1 cellular context compared by ENCODE assay signal in genomic region chr1:43885311-43885801, GRCh38.
TF ChIP-seq lines count a peak whose summit lies in the region.

No MANE protein-coding gene starts in this region.

TF ChIP-seq in HEK293, 187 proteins besides CTCF, POLR2A, EP300 and RAD21 (continued from another document):
- peak; percentile 64 for TF ChIP-seq PRDM10 (tag by site-specific recombination; IDR thresholded peaks at IDR 0.05)
- TF ChIP-seq ZNF423 (tag by site-specific recombination; IDR thresholded peaks at IDR 0.05), result no peak
- TF ChIP-seq ZNF596 (tag by site-specific recombination; IDR thresholded peaks at IDR 0.05), result no peak
- TF ChIP-seq ZNF488 (tag by site-specific recombination; IDR thresholded peaks at IDR 0.05), result no peak
- TF ChIP-seq PBX3 (CRISPR knock-in tag; IDR thresholded peaks at IDR 0.05), result no peak
- peak; percentile 47; the same call in 1 of the 2 replicates for TF ChIP-seq KLF7 (tag by site-specific recombination; IDR thresholded peaks at IDR 0.05; ENCODE audit: borderline replicate concordance)
- TF ChIP-seq ZNF600 (tag by site-specific recombination; IDR thresholded peaks at IDR 0.05), result peak; percentile 93
- no peak for TF ChIP-seq ZNF704 (tag by site-specific recombination; IDR thresholded peaks at IDR 0.05)
- TF ChIP-seq ZNF621 (tag by site-specific recombination; IDR thresholded peaks at IDR 0.05), result no peak
- TF ChIP-seq RBAK (tag by site-specific recombination; IDR thresholded peaks at IDR 0.05), result no peak
- TF ChIP-seq ZNF660 (tag by site-specific recombination; IDR thresholded peaks at IDR 0.05), result 0 out of 2 replicates have a peak, but pooled peaks have one; percentile 44
- no peak for TF ChIP-seq ZNF658 (tag by site-specific recombination; IDR thresholded peaks at IDR 0.05)
- no peak for TF ChIP-seq ZEB2 (tag by site-specific recombination; IDR thresholded peaks at IDR 0.05)
- no peak for TF ChIP-seq PRDM6 (tag by site-specific recombination; IDR thresholded peaks at IDR 0.05)
- peak; percentile 95 for TF ChIP-seq KLF1 (tag by site-specific recombination; IDR thresholded peaks at IDR 0.05)
- TF ChIP-seq SP2 (tag by site-specific recombination; IDR thresholded peaks at IDR 0.05), result peak; percentile 17; the same call in 1 of the 2 replicates
- TF ChIP-seq PRDM1 (tag by site-specific recombination; IDR thresholded peaks at IDR 0.05), result peak; percentile 53; the same call in 1 of the 2 replicates
- no peak for TF ChIP-seq BCL11A (tag by site-specific recombination; IDR thresholded peaks at IDR 0.05; ENCODE audit: low read depth)
- peak; percentile 40 for TF ChIP-seq ZNF341 (tag by site-specific recombination; IDR thresholded peaks at IDR 0.05; ENCODE audit: low read depth)
- peak; percentile 35; the same call in 1 of the 2 replicates for TF ChIP-seq KLF9 (tag by site-specific recombination; IDR thresholded peaks at IDR 0.05; ENCODE audit: low read depth)
- no peak for TF ChIP-seq ZNF140 (tag by site-specific recombination; IDR thresholded peaks at IDR 0.05)
- TF ChIP-seq GLIS1 (tag by site-specific recombination; IDR thresholded peaks at IDR 0.05), result peak; percentile 89
- no peak for TF ChIP-seq ZNF280D (tag by site-specific recombination; IDR thresholded peaks at IDR 0.05)
- TF ChIP-seq ZNF514 (tag by site-specific recombination; IDR thresholded peaks at IDR 0.05), result no peak
- TF ChIP-seq ZFHX2 (tag by site-specific recombination; conservative IDR thresholded peaks at IDR 0.05), result peak; percentile 15; the same call in 1 of the 2 replicates
- no peak for TF ChIP-seq ZNF184 (tag by site-specific recombination; IDR thresholded peaks at IDR 0.05)
- no peak for TF ChIP-seq ZNF664 (tag by site-specific recombination; IDR thresholded peaks at IDR 0.05)
- TF ChIP-seq ZNF302 (tag by site-specific recombination; IDR thresholded peaks at IDR 0.05; ENCODE audit: low read depth), result no peak
- no peak for TF ChIP-seq ZNF530 (tag by site-specific recombination; IDR thresholded peaks at IDR 0.05; ENCODE audit: low read depth)
- peak; percentile 37 for TF ChIP-seq FEZF1 (tag by site-specific recombination; IDR thresholded peaks at IDR 0.05)
- TF ChIP-seq ZNF677 (tag by site-specific recombination; IDR thresholded peaks at IDR 0.05), result no peak
- TF ChIP-seq HIC1 (tag by site-specific recombination; IDR thresholded peaks at IDR 0.05), result no peak; the same call in 1 of the 2 replicates
- TF ChIP-seq ZBTB26 (tag by site-specific recombination; optimal IDR thresholded peaks at IDR 0.05), result peak; percentile 21
- TF ChIP-seq ZNF19 (tag by site-specific recombination; IDR thresholded peaks at IDR 0.05; ENCODE audit: low read depth), result no peak
- TF ChIP-seq ZSCAN5A (tag by site-specific recombination; IDR thresholded peaks at IDR 0.05), result no peak
- TF ChIP-seq ZBTB49 (tag by site-specific recombination; IDR thresholded peaks at IDR 0.05; ENCODE audit: low read depth), result no peak
TF ChIP-seq in HEK293: peak in this region for 33.
